1 cellular context compared by ENCODE assay signal in the genomic region with DNA sequence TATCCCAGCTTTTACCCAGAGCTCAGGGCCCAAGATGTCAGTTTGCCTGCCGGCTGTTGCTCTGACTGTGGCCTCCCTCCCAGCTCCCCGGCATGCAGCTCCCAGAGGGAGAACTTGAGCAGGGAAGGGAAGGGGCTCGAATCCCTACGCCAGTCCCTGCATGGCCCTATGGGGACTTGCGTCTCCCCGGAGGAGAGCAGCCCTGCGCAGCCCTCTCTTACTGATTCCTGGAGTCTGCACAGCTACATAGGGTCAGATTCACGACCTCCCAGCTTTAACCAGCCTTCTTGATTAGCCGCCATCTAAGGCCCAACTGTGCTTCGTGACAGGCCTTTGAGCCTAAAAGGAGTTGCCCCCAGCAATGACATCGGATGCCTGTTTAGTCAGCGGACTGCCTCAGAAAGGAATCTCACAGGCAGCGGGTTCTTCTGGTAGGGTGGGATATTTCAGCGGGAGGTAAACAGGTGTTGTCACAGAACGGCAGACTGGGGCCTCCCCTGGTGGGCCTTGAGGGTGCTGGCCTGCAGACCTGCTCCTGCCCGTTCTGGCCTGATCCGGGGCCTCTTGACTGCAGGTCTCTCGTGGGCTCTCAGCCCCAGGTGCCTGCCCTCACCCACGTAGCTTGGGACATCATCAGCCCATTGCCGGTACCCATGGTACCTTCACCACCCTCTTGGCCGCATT.
TF ChIP-seq lines count a peak whose summit lies in the region.

No MANE protein-coding gene starts in this region.

TF ChIP-seq in HepG2, 621 proteins besides CTCF, POLR2A, EP300 and RAD21 (continued from another document):
- TF ChIP-seq, protein P1, sequence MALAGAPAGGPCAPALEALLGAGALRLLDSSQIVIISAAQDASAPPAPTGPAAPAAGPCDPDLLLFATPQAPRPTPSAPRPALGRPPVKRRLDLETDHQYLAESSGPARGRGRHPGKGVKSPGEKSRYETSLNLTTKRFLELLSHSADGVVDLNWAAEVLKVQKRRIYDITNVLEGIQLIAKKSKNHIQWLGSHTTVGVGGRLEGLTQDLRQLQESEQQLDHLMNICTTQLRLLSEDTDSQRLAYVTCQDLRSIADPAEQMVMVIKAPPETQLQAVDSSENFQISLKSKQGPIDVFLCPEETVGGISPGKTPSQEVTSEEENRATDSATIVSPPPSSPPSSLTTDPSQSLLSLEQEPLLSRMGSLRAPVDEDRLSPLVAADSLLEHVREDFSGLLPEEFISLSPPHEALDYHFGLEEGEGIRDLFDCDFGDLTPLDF (CRISPR knock-in tag; IDR thresholded peaks at IDR 0.05), result no peak
- TF ChIP-seq ZNF256 (CRISPR knock-in tag; conservative IDR thresholded peaks at IDR 0.05) (no peak), FOXJ3 (CRISPR knock-in tag; IDR thresholded peaks at IDR 0.05; ENCODE audit: borderline replicate concordance) (no peak)
TF ChIP-seq in HepG2: peak in this region for 2.
